Comparison of ENCODE assay signal across 22 cellular contexts in genomic region chr5:138640138-138640537, GRCh38.
A peak's percentile ranks its signal among the peaks of the same experiment; 100 is the strongest.
DNase-seq lines count a peak whose midpoint lies in the region; ATAC-seq, FAIRE-seq and TF ChIP-seq lines count a peak whose summit lies in the region.
"Had no signal": no experiment of that assay in that cellular context is flagged by ENCODE, and none has a peak within 500 bp of the region (broad histone marks: within the 10 kb centered on the region; RNA-seq: fewer than 3 reads in every experiment).

No MANE protein-coding gene starts in this region.

- H3K27me3 Mint-ChIP-seq in GM23338 (ENCODE audit: insufficient read depth, low read depth, poor library complexity), result peaks cover 12% of the 10 kb centered on the region
- peaks cover 3% of the 10 kb centered on the region for H3K27me3 Mint-ChIP-seq in brain

- no peaks in the 10 kb centered on the region for H3F3A ChIP-seq in GM23338 (replicated peaks; ENCODE audit: low read depth)

- H3K4me3 Mint-ChIP-seq in GM23338, result no peak overlapping the region
- H3K4me3 Mint-ChIP-seq in brain, result no peak overlapping the region
- H3K4me3 Mint-ChIP-seq: CD8-positive, alpha-beta memory T cell had no signal

- H3K27ac ChIP-seq in GM23338 (ENCODE audit: low read depth) (no peak overlapping the region), temporal lobe (ENCODE audit: low read depth, low read length) (peak overlapping the region; percentile 27)
- H3K27ac ChIP-seq: C4-2B, PC-9 had no signal

- H3K4me1 Mint-ChIP-seq in GM23338 (peaks cover 36% of the 10 kb centered on the region), brain (peaks cover 49% of the 10 kb centered on the region)
- H3K4me1 Mint-ChIP-seq: CD8-positive, alpha-beta memory T cell had no signal

- no peak overlapping the region for H3K27ac Mint-ChIP-seq in GM23338
- peak overlapping the region; percentile 12 to 84 (median 43) for H3K27ac Mint-ChIP-seq in brain

- DNase-seq in GM23338 (ENCODE audit: low spot score) (no peak), HTR-8/SVneo (ENCODE audit: insufficient read length, low spot score) (no peak)
- DNase-seq: CD8-positive, alpha-beta memory T cell; DMS79; EL; GDM1; H7; KG1; MM.1S; NCI-H2227 treated with DMSO at 0.1 percent for 48 hours; NCI-H526 treated with DMSO at 0.1 percent for 48 hours; PC-9; Right ventricle myocardium superior; RPMI8226 had no signal

- H2AFZ ChIP-seq in GM23338, result peak overlapping the region; percentile 63; the same call in 1 of the 2 replicates
- H2AFZ ChIP-seq: PC-9 had no signal

- H3K36me3 Mint-ChIP-seq in GM23338 (ENCODE audit: low read depth) (no peaks in the 10 kb centered on the region), brain (no peaks in the 10 kb centered on the region)
- H3K36me3 Mint-ChIP-seq: CD8-positive, alpha-beta memory T cell had no signal

- H3K9me3 ChIP-seq in iPS-15b (ENCODE audit: control insufficient read depth, insufficient read depth, low read length), result no peaks in the 10 kb centered on the region

- H3K36me3 ChIP-seq in GM23338 (ENCODE audit: insufficient read depth) (no peaks in the 10 kb centered on the region), iPS-15b (ENCODE audit: control insufficient read depth, insufficient read depth, low read length) (no peaks in the 10 kb centered on the region)

- H3K4me2 ChIP-seq in GM23338, result no peak overlapping the region
- H3K4me2 ChIP-seq: PC-9 had no signal

- no peaks in the 10 kb centered on the region for H3K9me2 ChIP-seq in GM23338 (ENCODE audit: insufficient read depth)

- no peak for FAIRE-seq in HTR-8/SVneo (lab: Jason Lieb, UNC)
- FAIRE-seq: A204.1, GM12878 had no signal

- peaks cover 26% of the 10 kb centered on the region for H3K4me1 ChIP-seq in GM23338 (ENCODE audit: insufficient read depth)
- peaks cover 6% of the 10 kb centered on the region for H3K4me1 ChIP-seq in iPS-15b (ENCODE audit: control insufficient read depth, insufficient read depth, low read length)

- ATAC-seq in GM23338, result no peak
- ATAC-seq in HG03108 (IDR thresholded peaks at IDR 0.05; ENCODE audit: unreplicated experiment), result no peak
- no peak for ATAC-seq in GM21360 (IDR thresholded peaks at IDR 0.05; ENCODE audit: unreplicated experiment)
- ATAC-seq: GM12878 had no signal

- no peaks in the 10 kb centered on the region for H4K20me1 ChIP-seq in GM23338 (replicated peaks; ENCODE audit: insufficient read depth)

- H3K4me3 ChIP-seq in GM23338 (no peak overlapping the region), iPS-15b (ENCODE audit: low read depth, low read length) (no peak overlapping the region)
- H3K4me3 ChIP-seq: GM12878, PC-9 had no signal

- H3K27me3 ChIP-seq in GM23338 (ENCODE audit: insufficient read depth) (no peaks in the 10 kb centered on the region), iPS-15b (ENCODE audit: control insufficient read depth, insufficient read depth, low read length) (no peaks in the 10 kb centered on the region)

- H3K9ac ChIP-seq in iPS-15b (ENCODE audit: low read depth, low read length), result peak overlapping the region; percentile 37

- TF ChIP-seq CTCF in GM23338 (conservative IDR thresholded peaks at IDR 0.05; ENCODE audit: low read depth in 2 of 2) (no peak), brain (conservative IDR thresholded peaks at IDR 0.05) (no peak)

- H3K79me2 ChIP-seq in GM23338 (replicated peaks; ENCODE audit: insufficient read depth), result no peaks in the 10 kb centered on the region

- H3K9me3 Mint-ChIP-seq in GM23338, result no peaks in the 10 kb centered on the region
- peaks cover 0 to 2% (median 0%) of the 10 kb centered on the region in 5 experiments for H3K9me3 Mint-ChIP-seq in brain

TF ChIP-seq in GM23338, 12 proteins besides CTCF, POLR2A, EP300 and RAD21:
- TF ChIP-seq ZNF331 (CRISPR knock-in tag; IDR thresholded peaks at IDR 0.05; ENCODE audit: low read depth) (no peak), NANOG (IDR thresholded peaks at IDR 0.05; ENCODE audit: borderline replicate concordance) (no peak), EZH2phosphoT487 (IDR thresholded peaks at IDR 0.05; ENCODE audit: unreplicated experiment) (no peak), CREB1 (CRISPR knock-in tag; IDR thresholded peaks at IDR 0.05; ENCODE audit: low read depth) (no peak), STAT1 (IDR thresholded peaks at IDR 0.05; ENCODE audit: unreplicated experiment) (no peak)
